ENCODE assay signal across 15 cellular contexts in genomic region chr13:99467764-99468163, GRCh38. TPM values are rescaled to one million over a fixed set of nuclear protein-coding genes. Genes with fewer than 3 reads are reported as not detected.
DNase-seq lines count a peak whose midpoint lies in the region; ATAC-seq and TF ChIP-seq lines count a peak whose summit lies in the region.
"Had no signal": no experiment of that assay in that cellular context is flagged by ENCODE, and none has a peak within 500 bp of the region (broad histone marks: within the 10 kb centered on the region; RNA-seq: fewer than 3 reads in every experiment).

No MANE protein-coding gene starts in this region.

- TF ChIP-seq CTCF in Calu3 (IDR thresholded peaks at IDR 0.05; ENCODE audit: unreplicated experiment) (no peak), mammary epithelial cell (conservative IDR thresholded peaks at IDR 0.05 in 1 of 2, IDR thresholded peaks at IDR 0.05 in 1 of 2; ENCODE audit: extremely low read depth in 1 of 2, insufficient read depth in 1 of 2, low read depth in 1 of 2, low read length in 2 of 2) (no peak), coronary artery (IDR thresholded peaks at IDR 0.05) (no peak)

- no peak overlapping the region for H2AFZ ChIP-seq in mammary epithelial cell (ENCODE audit: low read depth, low read length)

- H3K27me3 Mint-ChIP-seq in Calu3 (ENCODE audit: unreplicated experiment) (peaks cover 13% of the 10 kb centered on the region), T-helper 17 cell (no peaks in the 10 kb centered on the region)

- H3K9me3 ChIP-seq in mammary epithelial cell (replicated peaks; ENCODE audit: insufficient read depth, low read length) (no peaks in the 10 kb centered on the region), T-helper 17 cell (ENCODE audit: control insufficient read depth, low read length, poor library complexity, severe bottlenecking) (no peaks in the 10 kb centered on the region), aorta (ENCODE audit: control insufficient read depth, low read length) (no peaks in the 10 kb centered on the region)
- H3K9me3 ChIP-seq: sigmoid colon had no signal

- H4K20me1 ChIP-seq in mammary epithelial cell (ENCODE audit: insufficient read depth, low read length), result no peaks in the 10 kb centered on the region

- H3K4me1 ChIP-seq in mammary epithelial cell (ENCODE audit: insufficient read depth, low read length), result no peaks in the 10 kb centered on the region
- no peaks in the 10 kb centered on the region for H3K4me1 ChIP-seq in aorta (ENCODE audit: control insufficient read depth in 1 of 2, insufficient read depth in 2 of 2, low read length in 2 of 2)
- H3K4me1 ChIP-seq: sigmoid colon had no signal

- H3K79me2 ChIP-seq in mammary epithelial cell (ENCODE audit: insufficient read depth, low read length), result no peaks in the 10 kb centered on the region

- intact Hi-C loops in Calu3 (cut with micrococcal nuclease; ENCODE audit: unreplicated experiment), result no loop called here
- intact Hi-C loops in mammary epithelial cell (cut with micrococcal nuclease), result no loop called here
- intact Hi-C loops in aorta (cut with DNase I), result no loop called here

- H3K27ac ChIP-seq in mammary epithelial cell (ENCODE audit: insufficient read depth, low read depth, low read length) (no peak overlapping the region), aorta (ENCODE audit: low read depth in 1 of 2, low read length in 2 of 2) (no peak overlapping the region), coronary artery (no peak overlapping the region)
- H3K27ac ChIP-seq: dorsolateral prefrontal cortex, sigmoid colon, WERI-Rb-1 had no signal

- dilution Hi-C loops in mammary epithelial cell (cut with HindIII; ENCODE audit: low sequenced_read_pairs), result no loop called here

- H3K4me3 ChIP-seq in mammary epithelial cell (replicated peaks in 1 of 3; ENCODE audit: insufficient read depth in 1 of 3, low read depth in 2 of 3, low read length in 3 of 3) (no peak overlapping the region), aorta (ENCODE audit: low read length in 2 of 2) (no peak overlapping the region), coronary artery (no peak overlapping the region)
- H3K4me3 ChIP-seq: dorsolateral prefrontal cortex, sigmoid colon had no signal

- DNase-seq in Calu3, result peak; percentile 2
- DNase-seq in LoVo (ENCODE audit: low spot score), result peak; percentile 31
- peak; percentile 79 for DNase-seq in mammary epithelial cell
- peak; percentile 9 for DNase-seq in kidney glomerular epithelial cell (lab: John Stamatoyannopoulos, UW)
- DNase-seq in T-helper 17 cell, result no peak
- DNase-seq in aorta, result no peak
- no peak for DNase-seq in DMS153 (lab: John Stamatoyannopoulos, UW)
- no peak for DNase-seq in coronary artery (ENCODE audit: low spot score)
- DNase-seq: activated naive CD8-positive, alpha-beta T cell treated with anti-CD3 and anti-CD28 coated beads, Interleukin-2, amount 10 ng/mL, durations not matched to agents 7 days and 5 days; CD4-positive, alpha-beta T cell; dorsolateral prefrontal cortex; head of caudate nucleus; sigmoid colon; WERI-Rb-1 had no signal

- no peak overlapping the region for H3K4me2 ChIP-seq in mammary epithelial cell (ENCODE audit: insufficient read depth, low read depth, low read length)

- CTCF ChIA-PET in Calu3 (lab: Charles Lee) (interaction anchor here (0.6 to 0.7 kb wide), 3 partner anchors 8 to 27 kb away, joined by 3 to 7 read pairs (median 4); no protein-coding TSS in a partner anchor), mammary epithelial cell (lab: Charles Lee; ENCODE audit: low non-redundant PET) (interaction anchor here (0.8 kb wide), 1 partner anchor 59 kb away, joined by 4 read pairs; no protein-coding TSS in a partner anchor)

- 58% methylated on average over 4 of the region's 4 CpGs for WGBS in mammary epithelial cell (ENCODE audit: low coverage, missing lambda C conversion rate)
- WGBS in aorta, 2 donors, result 25 to 33% methylated on average over 4 of the region's 4 CpGs

- no peak overlapping the region for H3K9ac ChIP-seq in mammary epithelial cell (ENCODE audit: insufficient read depth, low read length)

- in situ Hi-C loops in mammary epithelial cell (cut with MboI; ENCODE audit: low sequenced_read_pairs in 2 of 2), result no loop called here

- H3K27ac Mint-ChIP-seq in Calu3 (ENCODE audit: unreplicated experiment) (no peak overlapping the region), T-helper 17 cell (no peak overlapping the region)
- H3K27ac Mint-ChIP-seq: activated naive CD8-positive, alpha-beta T cell treated with anti-CD3 and anti-CD28 coated beads, Interleukin-2, amount 10 ng/mL, durations not matched to agents 7 days and 5 days; CD4-positive, alpha-beta T cell had no signal

- H3K36me3 Mint-ChIP-seq in Calu3 (ENCODE audit: insufficient read depth, unreplicated experiment), result no peaks in the 10 kb centered on the region
- H3K36me3 Mint-ChIP-seq in T-helper 17 cell (ENCODE audit: low read depth), result peaks cover 2% of the 10 kb centered on the region

- no peaks in the 10 kb centered on the region for H3K27me3 ChIP-seq in mammary epithelial cell (ENCODE audit: insufficient read depth, low read length)
- no peaks in the 10 kb centered on the region for H3K27me3 ChIP-seq in aorta (ENCODE audit: control insufficient read depth in 1 of 2, insufficient read depth in 2 of 2, low read length in 1 of 2)

- BruUV-seq in Calu3 (replicated peaks; lab: Mats Ljungman, UMichigan) (no TSS peak), mammary epithelial cell (replicated peaks; lab: Mats Ljungman, UMichigan) (no TSS peak)

- ATAC-seq in T-helper 17 cell (no peak), aorta (ENCODE audit: low FRiP score) (no peak)

- H3K9me3 Mint-ChIP-seq in Calu3 (ENCODE audit: low read depth, unreplicated experiment), result no peaks in the 10 kb centered on the region
- H3K9me3 Mint-ChIP-seq: CD4-positive, alpha-beta T cell had no signal

- H3K4me3 Mint-ChIP-seq in Calu3 (ENCODE audit: low read depth, unreplicated experiment) (no peak overlapping the region), T-helper 17 cell (no peak overlapping the region)
- H3K4me3 Mint-ChIP-seq: activated naive CD8-positive, alpha-beta T cell treated with anti-CD3 and anti-CD28 coated beads, Interleukin-2, amount 10 ng/mL, durations not matched to agents 7 days and 5 days; CD4-positive, alpha-beta T cell; neural crest cell had no signal

- H3K4me1 Mint-ChIP-seq in Calu3 (ENCODE audit: low read depth, unreplicated experiment) (no peaks in the 10 kb centered on the region), T-helper 17 cell (peaks cover 17% of the 10 kb centered on the region)

- H3K36me3 ChIP-seq in mammary epithelial cell (ENCODE audit: insufficient read depth, low read length) (no peaks in the 10 kb centered on the region), aorta (ENCODE audit: control insufficient read depth in 1 of 2, insufficient read depth in 2 of 2, low read length in 1 of 2) (no peaks in the 10 kb centered on the region)
- H3K36me3 ChIP-seq: sigmoid colon, WERI-Rb-1 had no signal

RNA-seq across cellular contexts. Expression of gene TM9SF2, which starts 33.5 kb away (rescaled TPM):
- 52.2 and 53.7 TPM in 2 replicates for total RNA-seq in Calu3 (2022)
- 100 to 1,000 TPM in 1 of 2 donors, 10 to 100 TPM in 1; 87.8 to 143 TPM for total RNA-seq in mammary epithelial cell
- 74.9 TPM for polyA plus RNA-seq in mammary epithelial cell
- polyA minus RNA-seq in mammary epithelial cell, result 80.6 TPM
- total RNA-seq in T-helper 17 cell, result 10 to 100 TPM; 42.4 to 50.7 TPM
- 10 to 100 TPM; 74.5 to 93.3 TPM for total RNA-seq in aorta
- polyA plus RNA-seq in aorta, result 10 to 100 TPM; 41.3 to 72.6 TPM

Comparison
In these comparisons a context has a peak if more than half of its experiments do, and no peak if none do; other contexts are left out.
1. DNase-seq: peak in Calu3 (single experiment), LoVo (single experiment), mammary epithelial cell (single experiment) and kidney glomerular epithelial cell (single experiment); none in T-helper 17 cell (0 of 3), aorta (0 of 2), DMS153 (single experiment) and coronary artery (single experiment).